19 cellular contexts compared by ENCODE assay signal in genomic region chr9:87180361-87180760, GRCh38.
DNase-seq lines count a peak whose midpoint lies in the region; ATAC-seq and TF ChIP-seq lines count a peak whose summit lies in the region.
"Had no signal": no experiment of that assay in that cellular context is flagged by ENCODE, and none has a peak within 500 bp of the region (broad histone marks: within the 10 kb centered on the region; RNA-seq: fewer than 3 reads in every experiment).

No MANE protein-coding gene starts in this region.

- no peak for TF ChIP-seq EP300 in tibial nerve (IDR thresholded peaks at IDR 0.05)

- H3K36me3 ChIP-seq in GM23338 (ENCODE audit: insufficient read depth) (no peaks in the 10 kb centered on the region), trophoblast cell (ENCODE audit: control insufficient read depth in 1 of 2, insufficient read depth in 2 of 2, low read length in 2 of 2) (no peaks in the 10 kb centered on the region), tibial nerve (no peaks in the 10 kb centered on the region)
- H3K36me3 ChIP-seq: BLaER1 had no signal

- H3K4me1 Mint-ChIP-seq in GM23338 = peaks cover 13% of the 10 kb centered on the region; the same call in 2 of the 3 replicates
- H3K4me1 Mint-ChIP-seq in activated naive CD8-positive, alpha-beta T cell treated with anti-CD3 and anti-CD28 coated beads for 36 hours = no peaks in the 10 kb centered on the region
- H3K4me1 Mint-ChIP-seq: CD4-positive, alpha-beta memory T cell had no signal

- TF ChIP-seq CTCF in GM23338 (conservative IDR thresholded peaks at IDR 0.05; ENCODE audit: low read depth in 2 of 2) (no peak), foreskin keratinocyte (conservative IDR thresholded peaks at IDR 0.05) (no peak), tibial nerve (IDR thresholded peaks at IDR 0.05) (no peak)

- no peak overlapping the region for H4K12ac ChIP-seq in trophoblast cell (ENCODE audit: low read depth, low read length)

- H3K27me3 ChIP-seq in GM23338 (ENCODE audit: insufficient read depth) = no peaks in the 10 kb centered on the region
- no peaks in the 10 kb centered on the region for H3K27me3 ChIP-seq in foreskin keratinocyte
- H3K27me3 ChIP-seq in trophoblast cell (ENCODE audit: insufficient read depth, low read length) = no peaks in the 10 kb centered on the region
- H3K27me3 ChIP-seq in tibial nerve = no peaks in the 10 kb centered on the region
- H3K27me3 ChIP-seq: BLaER1 had no signal

- no peaks in the 10 kb centered on the region for H4K20me1 ChIP-seq in GM23338 (replicated peaks; ENCODE audit: insufficient read depth)
- H4K20me1 ChIP-seq: BLaER1 had no signal

- peak overlapping the region; percentile 93 for H4K91ac ChIP-seq in trophoblast cell (ENCODE audit: low read depth, low read length)

- H3K9me2 ChIP-seq in GM23338 (ENCODE audit: insufficient read depth) = peaks cover 10% of the 10 kb centered on the region; the same call in 1 of the 2 replicates

- H3K18ac ChIP-seq in trophoblast cell (ENCODE audit: low read length) = no peak overlapping the region

- H3K36me3 Mint-ChIP-seq in GM23338 (ENCODE audit: low read depth) = no peaks in the 10 kb centered on the region
- no peaks in the 10 kb centered on the region for H3K36me3 Mint-ChIP-seq in activated naive CD8-positive, alpha-beta T cell treated with anti-CD3 and anti-CD28 coated beads for 36 hours
- H3K36me3 Mint-ChIP-seq: CD4-positive, alpha-beta memory T cell had no signal

- WGBS in trophoblast cell (ENCODE audit: extremely low coverage, insufficient coverage, insufficient read length) = no CpG with 5 or more reads among the region's 5 CpGs
- WGBS in tibial nerve, 2 donors = 58 to 64% methylated on average over 5 of the region's 5 CpGs

- intact Hi-C loops in Right ventricle myocardium superior (cut with DNase I) = no loop called here

- no peak overlapping the region for H3K27ac Mint-ChIP-seq in GM23338
- H3K27ac Mint-ChIP-seq in activated naive CD8-positive, alpha-beta T cell treated with anti-CD3 and anti-CD28 coated beads for 36 hours = no peak overlapping the region
- H3K27ac Mint-ChIP-seq: CD4-positive, alpha-beta memory T cell had no signal

- peak overlapping the region; percentile 52 for H2BK120ac ChIP-seq in trophoblast cell (ENCODE audit: insufficient read depth, low read length, poor library complexity)

- H3K4ac ChIP-seq in trophoblast cell (ENCODE audit: low read depth, low read length) = peak overlapping the region; percentile 3

- no peaks in the 10 kb centered on the region for H3K9me3 ChIP-seq in trophoblast cell (ENCODE audit: insufficient read depth, low read depth, low read length)
- H3K9me3 ChIP-seq in tibial nerve = peaks cover 0 to 15% (median 0%) of the 10 kb centered on the region in 4 donors
- H3K9me3 ChIP-seq: BLaER1 had no signal

- ATAC-seq in GM23338 (no peak), foreskin keratinocyte (peak; percentile 9), Right ventricle myocardium superior (ENCODE audit: poor library complexity) (no peak)

- H3K79me1 ChIP-seq in trophoblast cell (ENCODE audit: low read length) = peaks cover 8% of the 10 kb centered on the region

- H2BK5ac ChIP-seq in trophoblast cell (ENCODE audit: low read depth, low read length, poor library complexity) = peak overlapping the region; percentile 18

- H2BK12ac ChIP-seq in trophoblast cell (ENCODE audit: low read length) = no peak overlapping the region

- H3K4me2 ChIP-seq in GM23338 (no peak overlapping the region), trophoblast cell (ENCODE audit: low read length) (peak overlapping the region; percentile 44)
- H3K4me2 ChIP-seq: BLaER1, KMS-11 had no signal

- TF ChIP-seq POLR2A in tibial nerve (IDR thresholded peaks at IDR 0.05) = no peak

- H3K9ac ChIP-seq in trophoblast cell (ENCODE audit: low read length) = no peak overlapping the region
- H3K9ac ChIP-seq: BLaER1, KMS-11 had no signal

- peaks cover 4% of the 10 kb centered on the region for H3K27me3 Mint-ChIP-seq in GM23338 (ENCODE audit: insufficient read depth, low read depth, poor library complexity)
- H3K27me3 Mint-ChIP-seq in activated naive CD8-positive, alpha-beta T cell treated with anti-CD3 and anti-CD28 coated beads for 36 hours = peaks cover 15% of the 10 kb centered on the region
- H3K27me3 Mint-ChIP-seq: CD4-positive, alpha-beta memory T cell had no signal

- H3K14ac ChIP-seq in trophoblast cell (ENCODE audit: low read length) = no peak overlapping the region

- H3K4me3 Mint-ChIP-seq in GM23338 = no peak overlapping the region
- H3K4me3 Mint-ChIP-seq in activated naive CD8-positive, alpha-beta T cell treated with anti-CD3 and anti-CD28 coated beads for 36 hours = no peak overlapping the region
- H3K4me3 Mint-ChIP-seq: CD4-positive, alpha-beta memory T cell had no signal

- H3K27ac ChIP-seq in GM23338 (ENCODE audit: low read depth) (no peak overlapping the region), foreskin keratinocyte (peak overlapping the region; percentile 83), trophoblast cell (ENCODE audit: low read depth, low read length) (peak overlapping the region; percentile 89), tibial nerve (no peak overlapping the region)
- H3K27ac ChIP-seq: BLaER1, HL-60, KMS-11 had no signal

- H4K8ac ChIP-seq in trophoblast cell (ENCODE audit: low read depth, low read length) = no peak overlapping the region

- H2AK5ac ChIP-seq in trophoblast cell (ENCODE audit: low read length) = no peak overlapping the region

- H2AFZ ChIP-seq in GM23338 (peak overlapping the region; percentile 44; the same call in 1 of the 2 replicates), trophoblast cell (ENCODE audit: insufficient read depth, low read length, poor library complexity) (no peak overlapping the region)

- H3K4me3 ChIP-seq in GM23338 (no peak overlapping the region), trophoblast cell (ENCODE audit: low read depth, low read length) (no peak overlapping the region), tibial nerve (no peak overlapping the region)
- H3K4me3 ChIP-seq: BLaER1 had no signal

- no peaks in the 10 kb centered on the region for H3K79me2 ChIP-seq in GM23338 (replicated peaks; ENCODE audit: insufficient read depth)
- H3K79me2 ChIP-seq in trophoblast cell (ENCODE audit: control insufficient read depth, insufficient read depth, low read length, poor library complexity) = peaks cover 2% of the 10 kb centered on the region

- no peaks in the 10 kb centered on the region for H3F3A ChIP-seq in GM23338 (replicated peaks; ENCODE audit: low read depth)

- no peaks in the 10 kb centered on the region for H3K4me1 ChIP-seq in GM23338 (ENCODE audit: insufficient read depth)
- peaks cover 22% of the 10 kb centered on the region for H3K4me1 ChIP-seq in foreskin keratinocyte
- peaks cover 4 to 7% of the 10 kb centered on the region in 2 experiments for H3K4me1 ChIP-seq in trophoblast cell (ENCODE audit: control insufficient read depth in 1 of 2, insufficient read depth in 2 of 2, low read length in 2 of 2)
- peaks cover 0 to 4% (median 0%) of the 10 kb centered on the region in 4 donors for H3K4me1 ChIP-seq in tibial nerve
- H3K4me1 ChIP-seq: BLaER1 had no signal

- H3K23ac ChIP-seq in trophoblast cell (ENCODE audit: low read length) = no peak overlapping the region

- no peak for DNase-seq in GM23338 (ENCODE audit: low spot score)
- DNase-seq in SK-N-DZ (ENCODE audit: low spot score) = peak; percentile 34
- no peak for DNase-seq in foreskin keratinocyte
- DNase-seq in trophoblast cell = peak; percentile 86 to 94
- no peak for DNase-seq in RPMI8226
- no peak for DNase-seq in Right ventricle myocardium superior
- no peak for DNase-seq in tibial nerve (ENCODE audit: low spot score in 2 of 2)
- DNase-seq in activated naive CD8-positive, alpha-beta T cell treated with anti-CD3 and anti-CD28 coated beads for 36 hours = no peak
- DNase-seq: Calu3; CD4-positive, alpha-beta memory T cell; DMS79; NCI-H1417; NCI-H187; NCI-H2107; NCI-H510A; NCI-H774 had no signal

- H3K9me3 Mint-ChIP-seq in GM23338 = 0 out of 3 replicates have a peak, but pooled peaks cover 4% of the 10 kb centered on the region
- peaks cover 5% of the 10 kb centered on the region for H3K9me3 Mint-ChIP-seq in activated naive CD8-positive, alpha-beta T cell treated with anti-CD3 and anti-CD28 coated beads for 36 hours

TF ChIP-seq in GM23338, 12 proteins besides CTCF, POLR2A, EP300 and RAD21 (continues in another document):
- TF ChIP-seq EZH2 (IDR thresholded peaks at IDR 0.05; ENCODE audit: low read depth, unreplicated experiment) = no peak
- no peak for TF ChIP-seq EZH2phosphoT487 (IDR thresholded peaks at IDR 0.05; ENCODE audit: unreplicated experiment)
- no peak for TF ChIP-seq ETS1 (IDR thresholded peaks at IDR 0.05)
- no peak for TF ChIP-seq NANOG (IDR thresholded peaks at IDR 0.05; ENCODE audit: borderline replicate concordance)

Comparison
In these comparisons a context has a peak if more than half of its experiments do, and no peak if none do; other contexts are left out.
1. DNase-seq: peak in SK-N-DZ (single experiment) and trophoblast cell (2 of 2); none in GM23338 (single experiment), foreskin keratinocyte (0 of 2), RPMI8226 (single experiment), Right ventricle myocardium superior (single experiment), tibial nerve (0 of 2) and activated naive CD8-positive, alpha-beta T cell treated with anti-CD3 and anti-CD28 coated beads for 36 hours (single experiment).
2. H3K27ac ChIP-seq: peak in foreskin keratinocyte (single experiment) and trophoblast cell (single experiment); none in GM23338 (single experiment) and tibial nerve (0 of 4).